ENCODE assay signal across 19 cellular contexts in the genomic region with DNA sequence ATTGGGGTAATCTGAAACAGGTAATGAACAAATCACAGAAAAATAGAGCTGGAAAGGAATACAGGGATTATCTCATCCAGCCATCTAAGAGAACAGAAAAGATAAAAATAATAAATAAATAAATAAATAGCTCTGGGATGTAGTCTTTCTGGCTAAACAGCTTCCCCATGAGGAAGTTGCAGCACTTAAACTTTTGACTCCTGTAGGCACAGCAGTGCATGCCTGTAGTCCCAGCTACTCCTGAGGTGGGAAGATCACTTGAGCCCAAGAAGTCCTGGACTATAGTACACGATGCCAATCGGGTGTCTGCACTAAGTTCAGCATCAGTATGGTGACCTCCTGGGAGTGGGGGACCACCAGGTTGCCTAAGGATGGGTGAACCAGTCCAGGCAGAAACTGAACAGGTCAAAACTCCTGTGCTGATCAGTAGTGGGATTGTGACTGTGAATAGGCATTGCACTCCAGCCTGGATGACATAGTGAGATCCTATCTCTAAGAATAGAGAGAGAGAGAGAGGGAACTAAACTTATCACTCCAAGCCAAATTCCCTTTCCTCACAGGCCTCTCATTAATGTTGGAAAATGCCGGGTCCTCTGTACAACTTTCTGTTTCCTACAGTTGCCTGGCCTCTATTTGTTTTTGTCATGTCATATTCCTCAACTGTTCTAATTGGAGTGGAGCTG.
"Had no signal": no experiment of that assay in that cellular context is flagged by ENCODE, and none has a peak within 500 bp of the region (broad histone marks: within the 10 kb centered on the region; RNA-seq: fewer than 3 reads in every experiment).

No MANE protein-coding gene starts in this region.

- H3K27me3 ChIP-seq: cardiac muscle cell, tibial nerve had no signal

- H3K36me3 ChIP-seq: cardiac muscle cell, lower lobe of right lung, tibial nerve had no signal

- FAIRE-seq: islet of Langerhans, TTC549 had no signal

- DNase-seq: activated CD4-positive, alpha-beta T cell treated with anti-CD3 and anti-CD28 coated beads for 36 hours; activated CD4-positive, alpha-beta T cell treated with anti-CD3 and anti-CD28 coated beads, Interleukin-2, amount 50 U/mL, for 48 hours; effector memory CD8-positive, alpha-beta T cell; foreskin melanocyte; glutamatergic neuron; hippocampal formation; left colon; lower lobe of right lung; nucleus accumbens; stimulated activated CD4-positive, alpha-beta T cell treated with anti-CD3 and anti-CD28 coated beads, Interleukin-12 subunit alpha, Interleukin-12 subunit beta, amount 100 ng/mL, for 4 hours; stimulated activated CD4-positive, alpha-beta T cell treated with anti-CD3 and anti-CD28 coated beads, Interleukin-2, amount 100 ng/mL, for 24 hours had no signal

- H3K27ac Mint-ChIP-seq: activated CD4-positive, alpha-beta T cell treated with anti-CD3 and anti-CD28 coated beads for 36 hours; activated naive CD8-positive, alpha-beta T cell; effector memory CD8-positive, alpha-beta T cell; natural killer cell treated with Interleukin-12 subunit alpha and Interleukin-12 subunit beta and Interleukin-15 and Interleukin-18, amount 100 ng/mL, for 72 hours; stimulated activated naive CD8-positive, alpha-beta T cell treated with anti-CD3 and anti-CD28 coated beads, Interleukin-15, Interleukin-2, amounts not matched to agents 100 ng/mL and 50 ng/mL, for 24 hours; WTC11 had no signal

- H3K9me3 Mint-ChIP-seq: effector memory CD8-positive, alpha-beta T cell; natural killer cell treated with Interleukin-12 subunit alpha and Interleukin-12 subunit beta and Interleukin-15 and Interleukin-18, amount 100 ng/mL, for 72 hours; stimulated activated naive CD8-positive, alpha-beta T cell treated with anti-CD3 and anti-CD28 coated beads, Interleukin-15, Interleukin-2, amounts not matched to agents 100 ng/mL and 50 ng/mL, for 24 hours; WTC11 had no signal

- ATAC-seq: activated CD4-positive, alpha-beta T cell treated with anti-CD3 and anti-CD28 coated beads for 36 hours; effector memory CD8-positive, alpha-beta T cell; left colon; natural killer cell treated with Interleukin-12 subunit alpha and Interleukin-12 subunit beta and Interleukin-15 and Interleukin-18, amount 100 ng/mL, for 72 hours; WTC11 had no signal

- H3K4me3 ChIP-seq: cardiac muscle cell, lower lobe of right lung, tibial nerve had no signal

- H3K4me3 Mint-ChIP-seq: activated CD4-positive, alpha-beta T cell treated with anti-CD3 and anti-CD28 coated beads for 36 hours; activated naive CD8-positive, alpha-beta T cell; effector memory CD8-positive, alpha-beta T cell; natural killer cell treated with Interleukin-12 subunit alpha and Interleukin-12 subunit beta and Interleukin-15 and Interleukin-18, amount 100 ng/mL, for 72 hours; stimulated activated naive CD8-positive, alpha-beta T cell treated with anti-CD3 and anti-CD28 coated beads, Interleukin-15, Interleukin-2, amounts not matched to agents 100 ng/mL and 50 ng/mL, for 24 hours; WTC11 had no signal

- H3K9me3 ChIP-seq: lower lobe of right lung, tibial nerve had no signal

- H3K4me1 Mint-ChIP-seq: activated CD4-positive, alpha-beta T cell treated with anti-CD3 and anti-CD28 coated beads for 36 hours had no signal

- H3K4me1 ChIP-seq: lower lobe of right lung, tibial nerve had no signal

- H3K27me3 Mint-ChIP-seq: activated CD4-positive, alpha-beta T cell treated with anti-CD3 and anti-CD28 coated beads for 36 hours; activated naive CD8-positive, alpha-beta T cell; stimulated activated naive CD8-positive, alpha-beta T cell treated with anti-CD3 and anti-CD28 coated beads, Interleukin-15, Interleukin-2, amounts not matched to agents 100 ng/mL and 50 ng/mL, for 24 hours had no signal

- H3K36me3 Mint-ChIP-seq: activated naive CD8-positive, alpha-beta T cell; natural killer cell treated with Interleukin-12 subunit alpha and Interleukin-12 subunit beta and Interleukin-15 and Interleukin-18, amount 100 ng/mL, for 72 hours; WTC11 had no signal

- H3K27ac ChIP-seq: cardiac muscle cell, lower lobe of right lung, tibial nerve had no signal
